Comparison of ENCODE assay signal across 37 cellular contexts in genomic region chr12:48053883-48054282, GRCh38. TPM values are rescaled to one million over a fixed set of nuclear protein-coding genes. Genes with fewer than 3 reads are reported as not detected.
"Had no signal": no experiment of that assay in that cellular context is flagged by ENCODE, and none has a peak within 500 bp of the region (broad histone marks: within the 10 kb centered on the region; RNA-seq: fewer than 3 reads in every experiment).

No MANE protein-coding gene starts in this region.

- H3K27me3 ChIP-seq: MG63 had no signal

- H3K27ac ChIP-seq: KMS-11 had no signal

- H3K9me3 ChIP-seq: MG63 had no signal

- H3K4me3 ChIP-seq: MG63 had no signal

- DNase-seq: Karpas-422, Kasumi-1, KBM-7, KG1, MG63, MM.1S, MV-4-11, NCI-H1048, NCI-H1092, NCI-H1092 treated with DMSO at 0.1 percent for 48 hours, NCI-H1105, NCI-H1105 treated with DMSO at 0.1 percent for 48 hours, NCI-H1417, NCI-H1417 treated with DMSO at 0.1 percent for 48 hours, NCI-H1436, NCI-H1436 treated with DMSO at 0.1 percent for 48 hours, NCI-H146, NCI-H1694, NCI-H1694 treated with DMSO at 0.1 percent for 48 hours, NCI-H187, NCI-H187 treated with DMSO at 0.1 percent for 48 hours, NCI-H1930, NCI-H2029, NCI-H2029 treated with DMSO at 0.1 percent for 48 hours, NCI-H2081, NCI-H2081 treated with DMSO at 0.1 percent for 48 hours, NCI-H2107, NCI-H2171, NCI-H2171 treated with DMSO at 0.1 percent for 48 hours, NCI-H2227 treated with DMSO at 0.1 percent for 48 hours, NCI-H226, NCI-H345, NCI-H446, NCI-H446 treated with DMSO at 0.1 percent for 48 hours had no signal

RNA-seq across cellular contexts. Expression of gene COL2A1, which starts 49.6 kb away (rescaled TPM):
- total RNA-seq: LHCN-M2, M059J had no signal
